In genomic region chr11:13068211-13068610, GRCh38 we compare ENCODE assay signal across 20 cellular contexts. TPM values are rescaled to one million over a fixed set of nuclear protein-coding genes. Genes with fewer than 3 reads are reported as not detected.
A peak's percentile ranks its signal among the peaks of the same experiment; 100 is the strongest.
DNase-seq lines count a peak whose midpoint lies in the region; ATAC-seq, FAIRE-seq and TF ChIP-seq lines count a peak whose summit lies in the region.
"Had no signal": no experiment of that assay in that cellular context is flagged by ENCODE, and none has a peak within 500 bp of the region (broad histone marks: within the 10 kb centered on the region; RNA-seq: fewer than 3 reads in every experiment).

No MANE protein-coding gene starts in this region.

- intact Hi-C loops in K562 (cut with micrococcal nuclease): no loop called here
- intact Hi-C loops in esophagus muscularis mucosa (cut with DNase I): no loop called here

- no peaks in the 10 kb centered on the region for H3K4me1 Mint-ChIP-seq in activated naive CD4-positive, alpha-beta T cell treated with anti-CD3 and anti-CD28 coated beads, Interleukin-2, amount 10 ng/mL, durations not matched to agents 7 days and 5 days
- H3K4me1 Mint-ChIP-seq: CD4-positive, alpha-beta memory T cell had no signal

- no peaks in the 10 kb centered on the region; the same call in 1 of the 2 replicates for H3K9me3 ChIP-seq in K562 (replicated peaks; ENCODE audit: control insufficient read depth, insufficient read depth, low read depth, low read length)
- H3K9me3 ChIP-seq in esophagus muscularis mucosa: no peaks in the 10 kb centered on the region

- H3K27me3 Mint-ChIP-seq in activated naive CD4-positive, alpha-beta T cell treated with anti-CD3 and anti-CD28 coated beads, Interleukin-2, amount 10 ng/mL, durations not matched to agents 7 days and 5 days: peaks cover 15% of the 10 kb centered on the region

- H3K4me2 ChIP-seq in K562 (ENCODE audit: insufficient read depth, low read length): no peak overlapping the region

- no peak for TF ChIP-seq RAD21 in K562 (CRISPR knock-in tag; conservative IDR thresholded peaks at IDR 0.05 in 1 of 2, IDR thresholded peaks at IDR 0.05 in 1 of 2)

- H2AFZ ChIP-seq in K562 (ENCODE audit: low read depth, low read length): 0 out of 2 replicates have a peak overlapping the region, but pooled peaks have one; percentile 11
- H2AFZ ChIP-seq: GM23248 had no signal

- no TSS peak for BruUV-seq in K562 (replicated peaks; lab: Mats Ljungman, UMichigan)

- POLR2A ChIA-PET in K562 (lab: Yijun Ruan, JAX): interaction anchor here (0.7 to 1.2 kb wide), 2 partner anchors 11 to 52 kb away, joined by 3 read pairs; no protein-coding TSS in a partner anchor

- TF ChIP-seq CTCF in LNCaP clone FGC (IDR thresholded peaks at IDR 0.05; ENCODE audit: control insufficient read depth, extremely low read depth, insufficient read depth) (no peak), K562 (IDR thresholded peaks at IDR 0.05 in 2 of 3, conservative IDR thresholded peaks at IDR 0.05 in 1 of 3; ENCODE audit: insufficient read depth in 2 of 3, low read depth in 1 of 3, low read length in 3 of 3) (no peak), esophagus muscularis mucosa (IDR thresholded peaks at IDR 0.05) (no peak)

- H3K27me3 ChIP-seq in K562 (ENCODE audit: control insufficient read depth in 2 of 2, insufficient read depth in 2 of 2, low read length in 2 of 2): peaks cover 2 to 14% of the 10 kb centered on the region in 2 experiments; a peak in 2 of 5 replicates
- H3K27me3 ChIP-seq in esophagus muscularis mucosa: peaks cover 0 to 10% (median 0%) of the 10 kb centered on the region in 4 donors

- no peaks in the 10 kb centered on the region for H4K20me1 ChIP-seq in K562 (replicated peaks; ENCODE audit: control insufficient read depth, insufficient read depth, low read length)

- no peak for TF ChIP-seq POLR2A in K562 (conservative IDR thresholded peaks at IDR 0.05)
- TF ChIP-seq POLR2A in esophagus muscularis mucosa (IDR thresholded peaks at IDR 0.05; ENCODE audit: low read depth): no peak

- no peaks in the 10 kb centered on the region for H3K36me3 ChIP-seq in K562 (ENCODE audit: control insufficient read depth, insufficient read depth, low read length)
- no peaks in the 10 kb centered on the region for H3K36me3 ChIP-seq in esophagus muscularis mucosa

- in situ Hi-C loops in K562 (cut with MboI) (no loop called here), G401 (cut with HindIII; ENCODE audit: low sequenced_read_pairs) (no loop called here)

- no peak for FAIRE-seq in K562 (lab: Jason Lieb, UNC)
- FAIRE-seq: G401.6, GM12892, H1 had no signal

- no peak overlapping the region for H3K27ac ChIP-seq in K562 (ENCODE audit: extremely low read depth, low read depth, low read length)
- no peak overlapping the region for H3K27ac ChIP-seq in esophagus muscularis mucosa (replicated peaks in 1 of 4)
- H3K27ac ChIP-seq: GM23248 had no signal

- no peaks in the 10 kb centered on the region for H3K36me3 Mint-ChIP-seq in activated naive CD4-positive, alpha-beta T cell treated with anti-CD3 and anti-CD28 coated beads, Interleukin-2, amount 10 ng/mL, durations not matched to agents 7 days and 5 days
- H3K36me3 Mint-ChIP-seq: CD4-positive, alpha-beta memory T cell had no signal

- 17% methylated on average over 1 of the region's 1 CpG for WGBS in K562 (ENCODE audit: insufficient coverage, low coverage, missing lambda C conversion rate)
- 77% methylated on average over 1 of the region's 1 CpG for WGBS in esophagus muscularis mucosa

- no peaks in the 10 kb centered on the region for H3K79me2 ChIP-seq in K562 (ENCODE audit: control insufficient read depth, insufficient read depth, low read length)

- no peaks in the 10 kb centered on the region for H3K9me1 ChIP-seq in K562 (ENCODE audit: control insufficient read depth, insufficient read depth, low read length)

- no peak overlapping the region for H3K27ac Mint-ChIP-seq in activated naive CD4-positive, alpha-beta T cell treated with anti-CD3 and anti-CD28 coated beads, Interleukin-2, amount 10 ng/mL, durations not matched to agents 7 days and 5 days
- H3K27ac Mint-ChIP-seq: CD4-positive, alpha-beta memory T cell had no signal

- no peak overlapping the region for H3K9ac ChIP-seq in K562 (ENCODE audit: insufficient read depth in 1 of 2, low read depth in 2 of 2, low read length in 2 of 2)
- H3K9ac ChIP-seq: GM23248 had no signal

- TF ChIP-seq EP300 in K562 (IDR thresholded peaks at IDR 0.05; ENCODE audit: low read length) (no peak), esophagus muscularis mucosa (IDR thresholded peaks at IDR 0.05) (no peak)

- CTCF ChIA-PET in K562 (lab: Yijun Ruan, JAX; ENCODE audit: low intra/inter-chr PET ratio): no interaction called here
- CTCF ChIA-PET in activated naive CD4-positive, alpha-beta T cell treated with anti-CD3 and anti-CD28 coated beads, Interleukin-2, amount 10 ng/mL, durations not matched to agents 7 days and 5 days (lab: Charles Lee): interaction anchor here (0.7 kb wide), 1 partner anchor 482 kb away, joined by 3 read pairs; no protein-coding TSS in a partner anchor

- no peak overlapping the region for H3K4me3 Mint-ChIP-seq in activated naive CD4-positive, alpha-beta T cell treated with anti-CD3 and anti-CD28 coated beads, Interleukin-2, amount 10 ng/mL, durations not matched to agents 7 days and 5 days
- H3K4me3 Mint-ChIP-seq: CD4-positive, alpha-beta memory T cell had no signal

- H3K4me3 ChIP-seq in LNCaP clone FGC (ENCODE audit: low read depth, low read length) (no peak overlapping the region), K562 (no peak overlapping the region), esophagus muscularis mucosa (no peak overlapping the region)
- H3K4me3 ChIP-seq: GM23248 had no signal

- DNase-seq in LNCaP clone FGC (ENCODE audit: low read depth) (peak; percentile 41), K562 (ENCODE audit: extremely low read depth in 1 of 4, low spot score in 3 of 4) (no peak), esophagus muscularis mucosa (ENCODE audit: extremely low spot score) (peak; percentile 91), G401 (ENCODE audit: low spot score) (no peak), NCI-H526 treated with DMSO at 0.1 percent for 48 hours (lab: John Stamatoyannopoulos, UW) (no peak)
- no peak for DNase-seq in activated naive CD4-positive, alpha-beta T cell treated with anti-CD3 and anti-CD28 coated beads, Interleukin-2, amount 10 ng/mL, durations not matched to agents 7 days and 5 days
- DNase-seq: C1 segment of cervical spinal cord; Calu3; CD4-positive, alpha-beta memory T cell; COR-L47; DMS53; DMS79 treated with DMSO at 0.1 percent for 48 hours; GM23248; H7 had no signal

- H3K9me3 Mint-ChIP-seq in activated naive CD4-positive, alpha-beta T cell treated with anti-CD3 and anti-CD28 coated beads, Interleukin-2, amount 10 ng/mL, durations not matched to agents 7 days and 5 days: no peaks in the 10 kb centered on the region

- no peaks in the 10 kb centered on the region; a peak in 2 of 5 replicates for H3K4me1 ChIP-seq in K562 (replicated peaks in 1 of 2; ENCODE audit: control insufficient read depth in 2 of 2, insufficient read depth in 2 of 2, low read length in 2 of 2)
- no peaks in the 10 kb centered on the region for H3K4me1 ChIP-seq in esophagus muscularis mucosa

- peak; percentile 34; the same call in 1 of the 3 replicates for ATAC-seq in K562
- ATAC-seq: HCT116 had no signal

TF ChIP-seq in K562, 482 proteins besides CTCF, POLR2A, EP300 and RAD21:
- TF ChIP-seq U2AF2 (optimal IDR thresholded peaks at IDR 0.05; ENCODE audit: low read depth, low read length) (no peak), CEBPG (CRISPR knock-in tag; IDR thresholded peaks at IDR 0.05) (no peak), CEBPG (tag; conservative IDR thresholded peaks at IDR 0.05 in 1 of 2, IDR thresholded peaks at IDR 0.05 in 1 of 2) (0 out of 4 replicates have a peak, but pooled peaks of 1 of the 2 experiments have one; percentile 24)

RNA-seq across cellular contexts. Expression of gene RASSF10, which starts 59.1 kb away (rescaled TPM):
- total RNA-seq in K562 (2011; cell fraction: chromatin; rRNA removed; ENCODE audit: low replicate concordance): not detected in 2 replicates
- total RNA-seq in K562 (2011; cell fraction: nucleolus; rRNA removed): not detected in 2 replicates
- total RNA-seq in K562 (2011; cell fraction: nucleoplasm; rRNA removed): not detected in 2 replicates
- total RNA-seq in K562 (2014; rRNA removed) (not detected in 2 replicates), K562 (2014; rRNA removed; fragmentation: Illumina TruSeq; extraction: Trizol) (not detected in 2 replicates), K562 (2015; rRNA removed; fragmentation: Illumina TruSeq; extraction: Trizol) (not detected in 2 replicates), K562 (2021) (not detected in 2 replicates), esophagus muscularis mucosa (under 1 TPM in 3 of 4 donors, not detected in 1; 0.17 to 0.57 (median 0.19) TPM)
- polyA plus RNA-seq in K562 (2011; rRNA removed) (not detected in 2 replicates), K562 (2014; fragmentation: Illumina TruSeq; extraction: Trizol) (not detected in 2 replicates), K562 (2014; fragmentation: Nextera tagmentation; extraction: Ambion mirVana) (not detected), K562 (2014; rRNA removed) (not detected in 2 replicates)
- not detected in 2 replicates for polyA plus RNA-seq in K562 (2011; cell fraction: cytosol; rRNA removed)
- polyA plus RNA-seq in K562 (2011; cell fraction: nucleus; rRNA removed): not detected in 2 replicates
- polyA plus RNA-seq in K562 (2012): not detected in 2 replicates
- polyA minus RNA-seq in K562 (2011; rRNA and poly(A)+ RNA removed): not detected in 2 replicates
- polyA minus RNA-seq in K562 (2011; cell fraction: cytosol; rRNA and poly(A)+ RNA removed): not detected in 2 replicates
- not detected in 2 replicates for polyA minus RNA-seq in K562 (2011; cell fraction: nucleus; rRNA and poly(A)+ RNA removed)
- not detected in 2 replicates for total RNA-seq in G401 (2014; rRNA removed; shearing (Covaris generic))
- total RNA-seq: A172; CD4-positive, alpha-beta memory T cell; GM23248 had no signal
- polyA plus RNA-seq: BJ; CD4-positive, alpha-beta memory T cell; GM23248 had no signal

Comparison
In these comparisons a context has a peak if more than half of its experiments do, and no peak if none do; other contexts are left out.
1. DNase-seq: peak in LNCaP clone FGC (single experiment) and esophagus muscularis mucosa (single experiment); none in K562 (0 of 4), G401 (single experiment), NCI-H526 treated with DMSO at 0.1 percent for 48 hours (single experiment) and activated naive CD4-positive, alpha-beta T cell treated with anti-CD3 and anti-CD28 coated beads, Interleukin-2, amount 10 ng/mL, durations not matched to agents 7 days and 5 days (single experiment).